27 cellular contexts compared by ENCODE assay signal in the genomic region with DNA sequence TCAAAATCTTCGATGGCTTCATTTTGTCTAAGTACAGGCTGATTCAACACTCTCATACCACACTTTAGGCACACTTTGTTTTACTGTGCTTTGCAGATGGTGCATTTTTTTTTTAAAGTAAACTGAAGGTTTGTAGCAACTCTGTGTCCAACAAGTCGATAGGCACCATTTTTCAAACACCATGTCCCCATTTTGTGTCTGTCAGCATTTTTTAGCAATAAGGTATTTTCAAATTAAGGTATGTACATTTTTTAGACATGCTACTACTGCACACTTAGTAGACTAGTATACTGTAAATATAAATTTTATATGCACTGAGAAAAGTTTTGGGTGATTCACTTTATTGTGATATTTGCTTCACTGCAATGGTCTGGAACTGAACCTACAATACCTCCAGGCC.
"Had no signal": no experiment of that assay in that cellular context is flagged by ENCODE, and none has a peak within 500 bp of the region (broad histone marks: within the 10 kb centered on the region; RNA-seq: fewer than 3 reads in every experiment).

No MANE protein-coding gene starts in this region.

- H3K4me1 ChIP-seq: right atrium auricular region, testis, thyroid gland had no signal

- H3K36me3 ChIP-seq: neural progenitor cell, ovary, right atrium auricular region, thyroid gland, vagina had no signal

- H3K4me2 ChIP-seq: neural progenitor cell had no signal

- H3K9ac ChIP-seq: neural progenitor cell had no signal

- H3K27ac ChIP-seq: left ventricle myocardium inferior, neural progenitor cell, ovary, right atrium auricular region, skin epidermis, stomach, testis, thyroid gland, transverse colon, upper lobe of left lung, vagina had no signal

- H3K27ac Mint-ChIP-seq: memory B cell; neural progenitor cell; progenitor cell of endocrine pancreas; stimulated activated naive B cell treated with anti-CD40 and anti-IgM and Interleukin-4, amounts not matched to agents 10 μg/mL and 1 μg/mL and 100 μg/mL, for 72 hours had no signal

- H3K27me3 Mint-ChIP-seq: memory B cell; naive thymus-derived CD8-positive, alpha-beta T cell; progenitor cell of endocrine pancreas; stimulated activated naive B cell treated with anti-CD40 and anti-IgM and Interleukin-4, amounts not matched to agents 10 μg/mL and 1 μg/mL and 100 μg/mL, for 72 hours had no signal

- H2AFZ ChIP-seq: neural progenitor cell had no signal

- FAIRE-seq: islet of Langerhans, kidney had no signal

- H3K4me3 ChIP-seq: left ventricle myocardium inferior, lung, neural progenitor cell, ovary, right atrium auricular region, skin epidermis, stomach, testis, thyroid gland, transverse colon, upper lobe of left lung, vagina had no signal

- H3K4me1 Mint-ChIP-seq: nephron, neural progenitor cell had no signal

- H3K9me3 ChIP-seq: left ventricle myocardium inferior, ovary, right atrium auricular region, testis, thyroid gland, transverse colon, upper lobe of left lung, vagina had no signal

- ATAC-seq: naive thymus-derived CD8-positive, alpha-beta T cell; sciatic nerve; stimulated activated naive B cell treated with anti-CD40 and anti-IgM and Interleukin-4, amounts not matched to agents 10 μg/mL and 1 μg/mL and 100 μg/mL, for 72 hours; stimulated activated naive CD8-positive, alpha-beta T cell treated with anti-CD3 and anti-CD28 coated beads, Interleukin-15, Interleukin-2, amounts not matched to agents 100 U/mL and 50 U/mL, for 24 hours had no signal

- H3K27me3 ChIP-seq: neural progenitor cell, ovary, right atrium auricular region, stomach, testis, thyroid gland, transverse colon, upper lobe of left lung, vagina had no signal

- DNase-seq: hypothalamus; immature natural killer cell; kidney; left ventricle myocardium inferior; naive thymus-derived CD8-positive, alpha-beta T cell; ovary; stimulated activated CD4-positive, alpha-beta T cell treated with anti-CD3 and anti-CD28 coated beads, Interleukin-12 subunit alpha, Interleukin-12 subunit beta, amount 100 ng/mL, for 4 hours; stimulated activated CD4-positive, alpha-beta T cell treated with anti-CD3 and anti-CD28 coated beads, Interleukin-15, amount 100 ng/mL, for 24 hours; stimulated activated CD4-positive, alpha-beta T cell treated with anti-CD3 and anti-CD28 coated beads, Interleukin-2, amount 100 ng/mL, for 24 hours; stimulated activated CD4-positive, alpha-beta T cell treated with anti-CD3 and anti-CD28 coated beads, Interleukin-4, amount 100 ng/mL, for 1 hour; stimulated activated naive B cell treated with anti-CD40 and anti-IgM and Interleukin-4, amounts not matched to agents 10 μg/mL and 1 μg/mL and 100 μg/mL, for 72 hours; stimulated activated naive CD8-positive, alpha-beta T cell treated with anti-CD3 and anti-CD28 coated beads, Interleukin-15, Interleukin-2, amounts not matched to agents 100 U/mL and 50 U/mL, for 24 hours; stomach; testis; thyroid gland; transverse colon; upper lobe of left lung had no signal

- H3K9me3 Mint-ChIP-seq: immature natural killer cell, memory B cell had no signal

- H3K4me3 Mint-ChIP-seq: immature natural killer cell; memory B cell; nephron; neural progenitor cell; stimulated activated naive B cell treated with anti-CD40 and anti-IgM and Interleukin-4, amounts not matched to agents 10 μg/mL and 1 μg/mL and 100 μg/mL, for 72 hours had no signal
